24 cellular contexts compared by ENCODE assay signal in the genomic region with DNA sequence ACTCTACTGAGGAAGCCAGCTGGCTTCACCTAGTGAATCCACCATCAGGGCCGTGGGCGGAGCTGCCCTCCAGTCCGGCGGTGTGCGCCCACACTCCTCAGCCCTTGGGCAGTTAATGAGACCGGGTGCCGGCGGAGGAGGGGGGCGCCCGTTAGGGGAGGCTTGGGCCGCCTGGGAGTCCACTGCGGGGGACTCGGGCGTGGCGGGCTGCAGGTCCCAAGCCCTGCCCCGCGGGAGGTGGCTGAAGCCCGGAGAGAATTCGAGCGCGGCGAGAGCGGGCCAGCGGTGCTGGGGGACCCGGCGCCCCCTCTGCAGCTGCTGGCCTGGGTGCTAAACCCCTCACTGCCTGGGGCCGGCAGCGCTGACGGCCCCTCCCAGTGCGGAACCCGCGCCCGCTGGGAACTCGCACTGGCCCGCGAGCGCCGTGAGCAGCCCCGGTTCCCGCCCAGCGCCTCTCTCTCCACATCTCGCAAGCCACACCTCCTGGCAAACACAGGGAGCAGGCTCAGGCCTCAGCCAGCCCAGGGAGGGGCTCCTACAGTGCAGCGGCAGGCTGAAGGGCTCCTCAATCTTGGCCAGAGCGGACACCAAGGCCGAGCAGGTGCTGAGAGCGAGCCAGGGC.
"Had no signal": no experiment of that assay in that cellular context is flagged by ENCODE, and none has a peak within 500 bp of the region (broad histone marks: within the 10 kb centered on the region; RNA-seq: fewer than 3 reads in every experiment).

No MANE protein-coding gene starts in this region.

- DNase-seq: hypothalamus; immature natural killer cell; left ventricle myocardium inferior; mesendoderm; naive B cell; natural killer cell; nephron progenitor cell; ovary; right lobe of liver; stimulated activated CD4-positive, alpha-beta T cell treated with anti-CD3 and anti-CD28 coated beads, Interleukin-1b, Interleukin-23, amount 100 ng/mL, for 48 hours; stimulated activated CD4-positive, alpha-beta T cell treated with anti-CD3 and anti-CD28 coated beads, Interleukin-2, amount 100 ng/mL, for 48 hours; stimulated activated CD4-positive, alpha-beta T cell treated with anti-CD3 and anti-CD28 coated beads, Interleukin-4, amount 100 ng/mL, for 4 hours; stimulated activated CD8-positive, alpha-beta memory T cell treated with anti-CD3 and anti-CD28 coated beads, Interleukin-4, amount 100 ng/mL, for 48 hours; stimulated activated naive B cell treated with anti-CD40 and anti-IgM and Interleukin-4, amounts not matched to agents 10 μg/mL and 1 μg/mL and 100 μg/mL, for 72 hours; substantia nigra; thyroid gland; transverse colon had no signal

- H3K4me1 ChIP-seq: left ventricle myocardium inferior, neural progenitor cell, right atrium auricular region, right lobe of liver, thyroid gland, transverse colon, upper lobe of left lung, vagina had no signal

- H3K4me2 ChIP-seq: neural progenitor cell, smooth muscle cell had no signal

- H3K9me3 ChIP-seq: left ventricle myocardium inferior, ovary, right atrium auricular region, right lobe of liver, thyroid gland, transverse colon, upper lobe of left lung, vagina had no signal

- H3K36me3 ChIP-seq: left ventricle myocardium inferior, neural progenitor cell, ovary, right atrium auricular region, right lobe of liver, thyroid gland, transverse colon, upper lobe of left lung, vagina had no signal

- H3K4me3 ChIP-seq: left ventricle myocardium inferior, lung, neural progenitor cell, ovary, right atrium auricular region, right lobe of liver, smooth muscle cell, thyroid gland, transverse colon, upper lobe of left lung, vagina had no signal

- FAIRE-seq: islet of Langerhans had no signal

- H2AFZ ChIP-seq: neural progenitor cell had no signal

- ATAC-seq: natural killer cell; stimulated activated naive B cell treated with anti-CD40 and anti-IgM and Interleukin-4, amounts not matched to agents 10 μg/mL and 1 μg/mL and 100 μg/mL, for 72 hours had no signal

- H3K27ac ChIP-seq: left ventricle myocardium inferior, neural progenitor cell, ovary, right atrium auricular region, right lobe of liver, thyroid gland, transverse colon, upper lobe of left lung, vagina had no signal

- H3K27me3 ChIP-seq: ovary, right atrium auricular region, right lobe of liver, thyroid gland, transverse colon, upper lobe of left lung, vagina had no signal

- H3K9ac ChIP-seq: neural progenitor cell had no signal
